Comparison of ENCODE assay signal across 11 cellular contexts in genomic region chr5:35198096-35198495, GRCh38. TPM values are rescaled to one million over a fixed set of nuclear protein-coding genes. Genes with fewer than 3 reads are reported as not detected.
DNase-seq lines count a peak whose midpoint lies in the region; ATAC-seq and TF ChIP-seq lines count a peak whose summit lies in the region.
"Had no signal": no experiment of that assay in that cellular context is flagged by ENCODE, and none has a peak within 500 bp of the region (broad histone marks: within the 10 kb centered on the region; RNA-seq: fewer than 3 reads in every experiment).

No MANE protein-coding gene starts in this region.

- H3K9me3 ChIP-seq in MG63 (no peaks in the 10 kb centered on the region), colonic mucosa (no peaks in the 10 kb centered on the region), mucosa of descending colon (no peaks in the 10 kb centered on the region)

- H3K4me1 ChIP-seq in colonic mucosa (peaks cover 5% of the 10 kb centered on the region), mucosa of descending colon (ENCODE audit: low read depth) (peaks cover 35% of the 10 kb centered on the region)

- ATAC-seq in mucosa of descending colon (peak; percentile 74), GM21526 (IDR thresholded peaks at IDR 0.05; ENCODE audit: low FRiP score, unreplicated experiment) (no peak)

- peaks cover 8% of the 10 kb centered on the region for H3K27me3 ChIP-seq in MG63
- H3K27me3 ChIP-seq in colonic mucosa = no peaks in the 10 kb centered on the region

- DNase-seq in AG09319 (ENCODE audit: extremely low read depth, low read depth) = peak; percentile 36
- peak; percentile 95 for DNase-seq in MG63
- peak; percentile 83 for DNase-seq in colonic mucosa
- DNase-seq in mucosa of descending colon = peak; percentile 76 to 82 (median 77)
- DNase-seq in mesenteric fat pad (ENCODE audit: low spot score) = no peak
- no peak for DNase-seq in GM19238 (ENCODE audit: insufficient read length, low spot score)
- DNase-seq in activated gamma-delta T cell treated with Interleukin-2 at 50 U/mL for 16 hours = no peak
- DNase-seq: activated effector memory CD4-positive, alpha-beta T cell treated with Interleukin-2 at 50 U/mL for 16 hours; stimulated activated CD4-positive, alpha-beta T cell treated with anti-CD3 and anti-CD28 coated beads, Interleukin-4, amount 100 ng/mL, for 1 hour had no signal

- peak overlapping the region; percentile 25 for H3K27ac ChIP-seq in colonic mucosa
- H3K27ac ChIP-seq: C4-2B had no signal

- H3K9ac ChIP-seq in colonic mucosa (ENCODE audit: low read depth in 2 of 2, low read length in 2 of 2) = no peak overlapping the region

- H3K4me3 ChIP-seq in MG63 (no peak overlapping the region), colonic mucosa (no peak overlapping the region), mucosa of descending colon (no peak overlapping the region)

- intact Hi-C loops in colonic mucosa (cut with DNase I) = no loop called here
- intact Hi-C loops in mucosa of descending colon (cut with DNase I, micrococcal nuclease) = no loop called here

- H3K36me3 ChIP-seq in MG63 (no peaks in the 10 kb centered on the region), colonic mucosa (no peaks in the 10 kb centered on the region), mucosa of descending colon (ENCODE audit: low read depth) (no peaks in the 10 kb centered on the region)

- TF ChIP-seq CTCF in AG09319 (IDR thresholded peaks at IDR 0.05; ENCODE audit: low read depth, low read length) = no peak
- TF ChIP-seq CTCF in colonic mucosa (IDR thresholded peaks at IDR 0.05) = no peak
- TF ChIP-seq CTCF in mucosa of descending colon (IDR thresholded peaks at IDR 0.05) = no peak

RNA-seq across cellular contexts. Expression of gene PRLR, which starts 32.2 kb away (rescaled TPM):
- total RNA-seq in MG63 (2014; rRNA removed; shearing (Covaris generic); ENCODE audit: low replicate concordance) = 3.5 TPM in 1 of 2 replicates, not detected in the other
- 10 to 100 TPM; 23.7 to 38.6 TPM for total RNA-seq in colonic mucosa
- 10 to 100 TPM; 10.3 to 47.1 (median 35.8) TPM for total RNA-seq in mucosa of descending colon
- total RNA-seq in mesenteric fat pad = 2.4 TPM

Comparison
In these comparisons a context has a peak if more than half of its experiments do, and no peak if none do; other contexts are left out.
1. DNase-seq: peak in AG09319 (single experiment), MG63 (single experiment), colonic mucosa (single experiment) and mucosa of descending colon (3 of 3); none in mesenteric fat pad (single experiment), GM19238 (single experiment) and activated gamma-delta T cell treated with Interleukin-2 at 50 U/mL for 16 hours (single experiment).